ENCODE assay signal across 8 cellular contexts in genomic region chr4:89837385-89837995, GRCh38. TPM values are rescaled to one million over a fixed set of nuclear protein-coding genes. Genes with fewer than 3 reads are reported as not detected.
DNase-seq lines count a peak whose midpoint lies in the region; ATAC-seq and TF ChIP-seq lines count a peak whose summit lies in the region.

No MANE protein-coding gene starts in this region.

- H3K27ac ChIP-seq in 22Rv1 (peak overlapping the region; percentile 39), neural progenitor cell (no peak overlapping the region)

- no peak for ATAC-seq in HG02840 (IDR thresholded peaks at IDR 0.05; ENCODE audit: low FRiP score, unreplicated experiment)

- H2AFZ ChIP-seq in neural progenitor cell (replicated peaks): peak overlapping the region; percentile 92

- no peaks in the 10 kb centered on the region for H3K4me1 ChIP-seq in neural progenitor cell

- peak overlapping the region; percentile 94 for H3K4me3 Mint-ChIP-seq in neural progenitor cell

- peaks cover 14% of the 10 kb centered on the region for H3F3A ChIP-seq in neural progenitor cell (ENCODE audit: low read depth)

- H3K79me2 ChIP-seq in neural progenitor cell (ENCODE audit: low read depth): no peaks in the 10 kb centered on the region

- no peaks in the 10 kb centered on the region for H4K20me1 ChIP-seq in neural progenitor cell (ENCODE audit: low read depth)

- H3K27me3 Mint-ChIP-seq in neural progenitor cell (ENCODE audit: insufficient read depth, low read depth): no peaks in the 10 kb centered on the region

- H3K9ac ChIP-seq in neural progenitor cell: no peak overlapping the region

- peaks cover 33% of the 10 kb centered on the region for H3K4me1 Mint-ChIP-seq in neural progenitor cell

- in situ Hi-C loops in G401 (cut with HindIII; ENCODE audit: low sequenced_read_pairs): no loop called here

- peak; percentile 88 for DNase-seq in G401 (ENCODE audit: low spot score)
- peak; percentile 44 to 50 for DNase-seq in NCI-H1930 (lab: John Stamatoyannopoulos, UW)
- DNase-seq in activated naive CD4-positive, alpha-beta T cell treated with anti-CD3 and anti-CD28 coated beads, Interleukin-2, amount 50 U/mL, for 16 hours: peak; percentile 17
- peak; percentile 14 for DNase-seq in germinal center (ENCODE audit: low spot score)
- DNase-seq in neural progenitor cell (ENCODE audit: low spot score): peak; percentile 72
- no peak for DNase-seq in NK-92 treated with Interleukin-12 subunit alpha and Interleukin-12 subunit beta, amount 100 ng/mL, for 24 hours (lab: John Stamatoyannopoulos, UW)

- H3K9me3 ChIP-seq in neural progenitor cell (ENCODE audit: low read depth): no peaks in the 10 kb centered on the region

- peaks cover 18% of the 10 kb centered on the region for H3K36me3 Mint-ChIP-seq in neural progenitor cell

- TF ChIP-seq CTCF in 22Rv1 (IDR thresholded peaks at IDR 0.05) (peak; percentile 47; the same call in 1 of the 2 replicates), neural progenitor cell (IDR thresholded peaks at IDR 0.05) (peak; percentile 47)

- peak overlapping the region; percentile 90 for H3K4me2 ChIP-seq in neural progenitor cell

- no peaks in the 10 kb centered on the region for H3K9me3 Mint-ChIP-seq in neural progenitor cell

- peaks cover 29% of the 10 kb centered on the region for H3K27me3 ChIP-seq in neural progenitor cell

- no peaks in the 10 kb centered on the region for H3K36me3 ChIP-seq in neural progenitor cell

- peak overlapping the region; percentile 87 for H3K27ac Mint-ChIP-seq in neural progenitor cell

- peak overlapping the region; percentile 70 for H3K4me3 ChIP-seq in neural progenitor cell

RNA-seq across cellular contexts. Expression of gene SNCA, which starts 0.5 kb away (rescaled TPM):
- 112 and 125 TPM in 2 replicates for total RNA-seq in G401 (2014; rRNA removed; shearing (Covaris generic))
- 5.6 and 11.0 TPM in 2 replicates for total RNA-seq in neural progenitor cell (ENCODE audit: low replicate concordance)

RNA-seq across cellular contexts. Expression of gene MMRN1, which starts 57.2 kb away (rescaled TPM):
- total RNA-seq in G401 (2014; rRNA removed; shearing (Covaris generic)): 145 and 225 TPM in 2 replicates
- total RNA-seq in neural progenitor cell (ENCODE audit: low replicate concordance): 0.37 TPM in 2 replicates

Comparison
In these comparisons a context has a peak if more than half of its experiments do, and no peak if none do; other contexts are left out.
1. RNA of gene MMRN1, which starts 57.2 kb away (total RNA-seq): 145 to 225 TPM in G401; 0.37 TPM in neural progenitor cell; every median in the first group is over 100 times any median in the second.